Comparison of ENCODE assay signal across 20 cellular contexts in genomic region chr18:25651553-25651952, GRCh38.
"Had no signal": no experiment of that assay in that cellular context is flagged by ENCODE, and none has a peak within 500 bp of the region (broad histone marks: within the 10 kb centered on the region; RNA-seq: fewer than 3 reads in every experiment).

No MANE protein-coding gene starts in this region.

- H3K4me1 ChIP-seq: prostate gland, tibial artery had no signal

- H3K36me3 ChIP-seq: heart right ventricle, prostate gland, tibial artery, WERI-Rb-1 had no signal

- DNase-seq: activated CD4-positive, alpha-beta T cell treated with anti-CD3 and anti-CD28 coated beads, Interleukin-2, amount 10 ng/mL, durations not matched to agents 7 days and 5 days; activated CD4-positive, CD25-positive, alpha-beta regulatory T cell treated with anti-CD3 and anti-CD28 coated beads, Interleukin-2, amount 50 U/mL, for 72 hours; activated CD8-positive, alpha-beta T cell treated with anti-CD3 and anti-CD28 coated beads, Interleukin-2, amount 10 ng/mL, durations not matched to agents 7 days and 5 days; aorta; central memory CD4-positive, alpha-beta T cell; effector memory CD4-positive, alpha-beta T cell; heart right ventricle; islet precursor cell; left cardiac atrium; stimulated activated CD4-positive, alpha-beta T cell treated with anti-CD3 and anti-CD28 coated beads, Interleukin-2, amount 100 ng/mL, for 24 hours; stimulated activated naive CD8-positive, alpha-beta T cell treated with anti-CD3 and anti-CD28 coated beads, Interleukin-15, amount 100 ng/mL, for 72 hours; tibial artery; WERI-Rb-1 had no signal

- H3K36me3 Mint-ChIP-seq: activated naive CD4-positive, alpha-beta T cell treated with anti-CD3 and anti-CD28 coated beads, Interleukin-2, amount 50 U/mL, for 72 hours; stimulated activated effector memory CD8-positive, alpha-beta T cell treated with anti-CD3 and anti-CD28 coated beads, Interleukin-12 subunit alpha, Interleukin-12 subunit beta, amount 100 ng/mL, for 72 hours had no signal

- H3K27ac ChIP-seq: prostate gland, tibial artery, WERI-Rb-1 had no signal

- H3K27me3 Mint-ChIP-seq: activated CD4-positive, alpha-beta T cell treated with anti-CD3 and anti-CD28 coated beads, Interleukin-2, amount 10 ng/mL, durations not matched to agents 7 days and 5 days; stimulated activated naive CD8-positive, alpha-beta T cell treated with anti-CD3 and anti-CD28 coated beads, Interleukin-15, amount 100 ng/mL, for 72 hours had no signal

- ATAC-seq: activated CD8-positive, alpha-beta T cell treated with anti-CD3 and anti-CD28 coated beads, Interleukin-2, amount 10 ng/mL, durations not matched to agents 7 days and 5 days; activated naive CD4-positive, alpha-beta T cell treated with anti-CD3 and anti-CD28 coated beads, Interleukin-2, amount 50 U/mL, for 72 hours; esophagus mucosa; heart right ventricle; left cardiac atrium; stimulated activated effector memory CD8-positive, alpha-beta T cell treated with anti-CD3 and anti-CD28 coated beads, Interleukin-12 subunit alpha, Interleukin-12 subunit beta, amount 100 ng/mL, for 72 hours; stimulated activated naive CD8-positive, alpha-beta T cell treated with anti-CD3 and anti-CD28 coated beads, Interleukin-15, amount 100 ng/mL, for 72 hours had no signal

- H3K4me1 Mint-ChIP-seq: activated CD4-positive, alpha-beta T cell treated with anti-CD3 and anti-CD28 coated beads, Interleukin-2, amount 10 ng/mL, durations not matched to agents 7 days and 5 days; stimulated activated effector memory CD8-positive, alpha-beta T cell treated with anti-CD3 and anti-CD28 coated beads, Interleukin-12 subunit alpha, Interleukin-12 subunit beta, amount 100 ng/mL, for 72 hours; stimulated activated naive CD8-positive, alpha-beta T cell treated with anti-CD3 and anti-CD28 coated beads, Interleukin-15, amount 100 ng/mL, for 72 hours had no signal

- H3K27ac Mint-ChIP-seq: activated CD4-positive, alpha-beta T cell treated with anti-CD3 and anti-CD28 coated beads, Interleukin-2, amount 10 ng/mL, durations not matched to agents 7 days and 5 days; activated CD8-positive, alpha-beta T cell treated with anti-CD3 and anti-CD28 coated beads, Interleukin-2, amount 10 ng/mL, durations not matched to agents 7 days and 5 days; activated T-helper 1 cell treated with anti-CD3 and anti-CD28 coated beads, Interleukin-12 subunit alpha, Interleukin-12 subunit beta, Interleukin-2, Interleukin-4 antibody, amounts not matched to agents 30 ng/mL and 10 ng/mL and 1 ng/mL, durations not matched to agents 14 hours and 24 hours and 36 hours; stimulated activated effector memory CD8-positive, alpha-beta T cell treated with anti-CD3 and anti-CD28 coated beads, Interleukin-12 subunit alpha, Interleukin-12 subunit beta, amount 100 ng/mL, for 72 hours; T-helper 2 cell treated with Interferon-gamma antibody and Interleukin-4, amounts not matched to agents 5 μg/mL and 100 μg/mL, for 36 hours had no signal

- H3K27me3 ChIP-seq: heart right ventricle, tibial artery had no signal

- H3K4me3 ChIP-seq: heart right ventricle, prostate gland, skin epidermis, tibial artery had no signal

- H3K4me3 Mint-ChIP-seq: activated CD4-positive, alpha-beta T cell treated with anti-CD3 and anti-CD28 coated beads, Interleukin-2, amount 10 ng/mL, durations not matched to agents 7 days and 5 days; activated CD8-positive, alpha-beta T cell treated with anti-CD3 and anti-CD28 coated beads, Interleukin-2, amount 10 ng/mL, durations not matched to agents 7 days and 5 days; activated T-helper 1 cell treated with anti-CD3 and anti-CD28 coated beads, Interleukin-12 subunit alpha, Interleukin-12 subunit beta, Interleukin-2, Interleukin-4 antibody, amounts not matched to agents 30 ng/mL and 10 ng/mL and 1 ng/mL, durations not matched to agents 14 hours and 24 hours and 36 hours; stimulated activated effector memory CD8-positive, alpha-beta T cell treated with anti-CD3 and anti-CD28 coated beads, Interleukin-12 subunit alpha, Interleukin-12 subunit beta, amount 100 ng/mL, for 72 hours; stimulated activated naive CD8-positive, alpha-beta T cell treated with anti-CD3 and anti-CD28 coated beads, Interleukin-15, amount 100 ng/mL, for 72 hours; T-helper 2 cell treated with Interferon-gamma antibody and Interleukin-4, amounts not matched to agents 5 μg/mL and 100 μg/mL, for 36 hours had no signal

- H3K9me3 ChIP-seq: heart right ventricle, prostate gland, tibial artery had no signal
